ENCODE assay signal across 19 cellular contexts in genomic region chr3:57161915-57162314, GRCh38. TPM values are rescaled to one million over a fixed set of nuclear protein-coding genes. Genes with fewer than 3 reads are reported as not detected.
"Had no signal": no experiment of that assay in that cellular context is flagged by ENCODE, and none has a peak within 500 bp of the region (broad histone marks: within the 10 kb centered on the region; RNA-seq: fewer than 3 reads in every experiment).

No MANE protein-coding gene starts in this region.

- DNase-seq: activated CD4-positive, alpha-beta T cell treated with anti-CD3 and anti-CD28 coated beads for 36 hours; activated CD4-positive, alpha-beta T cell treated with anti-CD3 and anti-CD28 coated beads, Interleukin-2, amount 50 U/mL, for 48 hours; activated gamma-delta T cell; effector memory CD4-positive, alpha-beta T cell; esophagus squamous epithelium; hypothalamus; left ventricle myocardium superior; naive thymus-derived CD4-positive, alpha-beta T cell; sigmoid colon; stimulated activated CD4-positive, alpha-beta T cell treated with anti-CD3 and anti-CD28 coated beads, Interleukin-4, amount 100 ng/mL, for 4 hours; upper lobe of right lung had no signal

- H3K4me3 ChIP-seq: adrenal gland, cardiac muscle cell, esophagus squamous epithelium, mucosa of descending colon, sigmoid colon, thoracic aorta, upper lobe of right lung had no signal

- H3K27me3 ChIP-seq: adrenal gland, cardiac muscle cell, sigmoid colon had no signal

- H3K9me3 Mint-ChIP-seq: activated naive CD4-positive, alpha-beta T cell treated with anti-CD3 and anti-CD28 coated beads, Interleukin-2, amount 50 U/mL, for 72 hours; dendritic cell treated with granulocyte-macrophage colony-stimulating factor and Interleukin-4, amounts not matched to agents 40 ng/mL and 50 ng/mL, for 4 days; memory B cell; stimulated activated memory B cell treated with anti-CD40 and anti-IgM and Interleukin-4, amounts not matched to agents 10 μg/mL and 1 μg/mL and 100 μg/mL, for 72 hours had no signal

- H3K36me3 ChIP-seq: adrenal gland, cardiac muscle cell, esophagus squamous epithelium, sigmoid colon, thoracic aorta, upper lobe of right lung had no signal

- H3K27ac ChIP-seq: adrenal gland, cardiac muscle cell, esophagus squamous epithelium, thoracic aorta, upper lobe of right lung had no signal

- H3K9me3 ChIP-seq: adrenal gland, esophagus squamous epithelium, mucosa of descending colon, sigmoid colon, thoracic aorta, upper lobe of right lung had no signal

- H3K4me3 Mint-ChIP-seq: activated CD4-positive, alpha-beta T cell treated with anti-CD3 and anti-CD28 coated beads for 36 hours; dendritic cell treated with granulocyte-macrophage colony-stimulating factor and Interleukin-4, amounts not matched to agents 40 ng/mL and 50 ng/mL, for 4 days; memory B cell; stimulated activated memory B cell treated with anti-CD40 and anti-IgM and Interleukin-4, amounts not matched to agents 10 μg/mL and 1 μg/mL and 100 μg/mL, for 72 hours had no signal

- H3K36me3 Mint-ChIP-seq: activated naive CD4-positive, alpha-beta T cell treated with anti-CD3 and anti-CD28 coated beads, Interleukin-2, amount 50 U/mL, for 72 hours; memory B cell; stimulated activated memory B cell treated with anti-CD40 and anti-IgM and Interleukin-4, amounts not matched to agents 10 μg/mL and 1 μg/mL and 100 μg/mL, for 72 hours had no signal

- H3K27ac Mint-ChIP-seq: activated CD4-positive, alpha-beta T cell treated with anti-CD3 and anti-CD28 coated beads for 36 hours; activated naive CD4-positive, alpha-beta T cell treated with anti-CD3 and anti-CD28 coated beads, Interleukin-2, amount 50 U/mL, for 72 hours; dendritic cell treated with granulocyte-macrophage colony-stimulating factor and Interleukin-4, amounts not matched to agents 40 ng/mL and 50 ng/mL, for 4 days; memory B cell; naive thymus-derived CD4-positive, alpha-beta T cell; stimulated activated memory B cell treated with anti-CD40 and anti-IgM and Interleukin-4, amounts not matched to agents 10 μg/mL and 1 μg/mL and 100 μg/mL, for 72 hours had no signal

- ATAC-seq: activated CD4-positive, alpha-beta T cell treated with anti-CD3 and anti-CD28 coated beads for 36 hours; activated naive CD4-positive, alpha-beta T cell treated with anti-CD3 and anti-CD28 coated beads, Interleukin-2, amount 50 U/mL, for 72 hours; left ventricle myocardium superior; mucosa of descending colon; naive thymus-derived CD4-positive, alpha-beta T cell; stimulated activated memory B cell treated with anti-CD40 and anti-IgM and Interleukin-4, amounts not matched to agents 10 μg/mL and 1 μg/mL and 100 μg/mL, for 72 hours; upper lobe of right lung had no signal

RNA-seq across cellular contexts. Expression of gene IL17RD, which starts 3.2 kb away (rescaled TPM):
- polyA plus RNA-seq: naive thymus-derived CD4-positive, alpha-beta T cell had no signal

RNA-seq across cellular contexts. Expression of gene HESX1, which starts 37.9 kb away (rescaled TPM):
- total RNA-seq: naive thymus-derived CD4-positive, alpha-beta T cell had no signal
